1 cellular context compared by ENCODE assay signal in genomic region chr15:57947781-57948180, GRCh38.
TF ChIP-seq lines count a peak whose summit lies in the region.

No MANE protein-coding gene starts in this region.

TF ChIP-seq in GM23338, 12 proteins besides CTCF, POLR2A, EP300 and RAD21 (continued from another document):
- TF ChIP-seq ZNF462 (CRISPR knock-in tag; IDR thresholded peaks at IDR 0.05) = no peak
- TF ChIP-seq NANOG (IDR thresholded peaks at IDR 0.05; ENCODE audit: borderline replicate concordance) = no peak
- TF ChIP-seq ZNF331 (CRISPR knock-in tag; IDR thresholded peaks at IDR 0.05; ENCODE audit: low read depth) = no peak
